17 cellular contexts compared by ENCODE assay signal in the genomic region with DNA sequence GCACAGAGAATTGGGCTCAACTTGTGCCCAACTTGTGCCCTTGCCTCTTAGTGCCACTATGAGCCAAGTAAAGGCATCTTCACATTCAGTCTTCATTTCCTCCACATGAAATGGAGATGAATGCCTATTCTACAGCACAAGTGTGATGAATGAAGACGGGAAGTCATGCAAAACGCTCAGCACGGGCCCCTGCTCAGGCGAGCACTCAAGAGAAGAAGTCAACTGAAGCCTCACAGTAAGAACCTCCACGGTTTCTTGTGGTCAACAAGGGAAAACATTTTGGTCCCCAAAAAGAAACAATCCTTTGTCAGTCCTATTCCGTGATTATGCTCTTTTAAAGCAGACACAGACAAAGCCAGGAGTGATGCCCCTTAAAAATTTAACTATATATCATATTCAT.
DNase-seq lines count a peak whose midpoint lies in the region; ATAC-seq and TF ChIP-seq lines count a peak whose summit lies in the region.
"Had no signal": no experiment of that assay in that cellular context is flagged by ENCODE, and none has a peak within 500 bp of the region (broad histone marks: within the 10 kb centered on the region; RNA-seq: fewer than 3 reads in every experiment).

No MANE protein-coding gene starts in this region.

- H3K4me1 ChIP-seq in iPS-15b (ENCODE audit: control insufficient read depth, insufficient read depth, low read length) (peaks cover 56% of the 10 kb centered on the region), vagina (peaks cover 48% of the 10 kb centered on the region)

- WGBS in lower leg skin, 2 donors, result 81 to 86% methylated on average over 6 of the region's 6 CpGs

- H3K27ac ChIP-seq in vagina, result peak overlapping the region; percentile 81
- H3K27ac ChIP-seq: HL-60 had no signal

- no peak for DNase-seq in stimulated activated naive CD8-positive, alpha-beta T cell treated with anti-CD3 and anti-CD28 coated beads, Interleukin-15, amount 100 ng/mL, for 72 hours
- DNase-seq in vagina (ENCODE audit: extremely low spot score in 2 of 2) (no peak), lower leg skin (ENCODE audit: low spot score in 2 of 2) (no peak), AML-193 (lab: John Stamatoyannopoulos, UW) (no peak)
- DNase-seq in stimulated activated CD4-positive, alpha-beta T cell treated with anti-CD3 and anti-CD28 coated beads, Interleukin-2, amount 100 ng/mL, for 24 hours, result no peak
- DNase-seq: activated CD4-positive, alpha-beta T cell treated with anti-CD3 and anti-CD28 coated beads, Interleukin-2, amount 50 U/mL, for 48 hours; left lung; NK-92 treated with Interleukin-12 subunit alpha and Interleukin-12 subunit beta, amount 100 ng/mL, for 24 hours; SW 1271; upper lobe of right lung had no signal

- peaks cover 48% of the 10 kb centered on the region for H3K36me3 Mint-ChIP-seq in stimulated activated naive CD8-positive, alpha-beta T cell treated with anti-CD3 and anti-CD28 coated beads, Interleukin-15, Interleukin-2, amounts not matched to agents 100 ng/mL and 50 ng/mL, for 24 hours (ENCODE audit: low read depth)

- H3K9me3 Mint-ChIP-seq in stimulated activated naive CD8-positive, alpha-beta T cell treated with anti-CD3 and anti-CD28 coated beads, Interleukin-15, Interleukin-2, amounts not matched to agents 100 ng/mL and 50 ng/mL, for 24 hours, result no peaks in the 10 kb centered on the region
- no peaks in the 10 kb centered on the region for H3K9me3 Mint-ChIP-seq in stimulated activated naive CD8-positive, alpha-beta T cell treated with anti-CD3 and anti-CD28 coated beads, Interleukin-15, amount 100 ng/mL, for 72 hours
- H3K9me3 Mint-ChIP-seq: activated naive CD4-positive, alpha-beta T cell treated with anti-CD3 and anti-CD28 coated beads, Interleukin-2, amount 50 U/mL, for 72 hours; dendritic cell treated with granulocyte-macrophage colony-stimulating factor and Interleukin-4, amounts not matched to agents 40 ng/mL and 50 ng/mL, for 4 days had no signal

- peak overlapping the region; percentile 10 for H3K4me3 ChIP-seq in iPS-15b (ENCODE audit: low read depth, low read length)
- no peak overlapping the region for H3K4me3 ChIP-seq in vagina
- H3K4me3 ChIP-seq in lower leg skin (ENCODE audit: low read depth, poor library complexity, severe bottlenecking), result no peak overlapping the region
- H3K4me3 ChIP-seq: left lung, prostate gland, upper lobe of right lung had no signal

- H3K36me3 ChIP-seq in iPS-15b (ENCODE audit: control insufficient read depth, insufficient read depth, low read length), result peaks cover 10% of the 10 kb centered on the region
- H3K36me3 ChIP-seq in vagina, result peaks cover 0 to 47% of the 10 kb centered on the region in 2 donors
- H3K36me3 ChIP-seq: prostate gland had no signal

- H3K4me1 Mint-ChIP-seq in stimulated activated naive CD8-positive, alpha-beta T cell treated with anti-CD3 and anti-CD28 coated beads, Interleukin-15, Interleukin-2, amounts not matched to agents 100 ng/mL and 50 ng/mL, for 24 hours (ENCODE audit: low read depth), result peaks cover 55% of the 10 kb centered on the region
- peaks cover 50% of the 10 kb centered on the region for H3K4me1 Mint-ChIP-seq in stimulated activated naive CD8-positive, alpha-beta T cell treated with anti-CD3 and anti-CD28 coated beads, Interleukin-15, amount 100 ng/mL, for 72 hours

- peak overlapping the region; percentile 14 for H3K9ac ChIP-seq in iPS-15b (ENCODE audit: low read depth, low read length)

- no peak for ATAC-seq in stimulated activated naive CD8-positive, alpha-beta T cell treated with anti-CD3 and anti-CD28 coated beads, Interleukin-15, amount 100 ng/mL, for 72 hours
- ATAC-seq in HG03469 (IDR thresholded peaks at IDR 0.05; ENCODE audit: unreplicated experiment), result peak; percentile 27
- ATAC-seq: activated naive CD4-positive, alpha-beta T cell treated with anti-CD3 and anti-CD28 coated beads, Interleukin-2, amount 50 U/mL, for 72 hours; left lung; upper lobe of right lung had no signal

- no peak for TF ChIP-seq CTCF in vagina (IDR thresholded peaks at IDR 0.05)
- TF ChIP-seq CTCF in lower leg skin (IDR thresholded peaks at IDR 0.05), result no peak

- H3K27ac Mint-ChIP-seq in stimulated activated naive CD8-positive, alpha-beta T cell treated with anti-CD3 and anti-CD28 coated beads, Interleukin-15, Interleukin-2, amounts not matched to agents 100 ng/mL and 50 ng/mL, for 24 hours, result peak overlapping the region; percentile 38
- no peak overlapping the region for H3K27ac Mint-ChIP-seq in stimulated activated naive CD8-positive, alpha-beta T cell treated with anti-CD3 and anti-CD28 coated beads, Interleukin-15, amount 100 ng/mL, for 72 hours
- H3K27ac Mint-ChIP-seq: dendritic cell treated with granulocyte-macrophage colony-stimulating factor and Interleukin-4, amounts not matched to agents 40 ng/mL and 50 ng/mL, for 4 days had no signal

- no peaks in the 10 kb centered on the region for H3K27me3 Mint-ChIP-seq in stimulated activated naive CD8-positive, alpha-beta T cell treated with anti-CD3 and anti-CD28 coated beads, Interleukin-15, Interleukin-2, amounts not matched to agents 100 ng/mL and 50 ng/mL, for 24 hours
- H3K27me3 Mint-ChIP-seq in stimulated activated naive CD8-positive, alpha-beta T cell treated with anti-CD3 and anti-CD28 coated beads, Interleukin-15, amount 100 ng/mL, for 72 hours, result no peaks in the 10 kb centered on the region
- H3K27me3 Mint-ChIP-seq: dendritic cell treated with granulocyte-macrophage colony-stimulating factor and Interleukin-4, amounts not matched to agents 40 ng/mL and 50 ng/mL, for 4 days had no signal

- intact Hi-C loops in vagina (cut with DNase I), result loop anchor here (10.0 kb wide), 1 partner anchor 87 kb away; a partner anchor contains a TSS
- intact Hi-C loops in lower leg skin (cut with DNase I; ENCODE audit: low total_unique reads), result no loop called here

- H3K4me3 Mint-ChIP-seq in stimulated activated naive CD8-positive, alpha-beta T cell treated with anti-CD3 and anti-CD28 coated beads, Interleukin-15, Interleukin-2, amounts not matched to agents 100 ng/mL and 50 ng/mL, for 24 hours, result no peak overlapping the region
- no peak overlapping the region for H3K4me3 Mint-ChIP-seq in stimulated activated naive CD8-positive, alpha-beta T cell treated with anti-CD3 and anti-CD28 coated beads, Interleukin-15, amount 100 ng/mL, for 72 hours
- H3K4me3 Mint-ChIP-seq: dendritic cell treated with granulocyte-macrophage colony-stimulating factor and Interleukin-4, amounts not matched to agents 40 ng/mL and 50 ng/mL, for 4 days had no signal

- TF ChIP-seq POLR2A in vagina (IDR thresholded peaks at IDR 0.05) (no peak), lower leg skin (IDR thresholded peaks at IDR 0.05) (no peak)

- H3K27me3 ChIP-seq in iPS-15b (ENCODE audit: control insufficient read depth, insufficient read depth, low read length) (no peaks in the 10 kb centered on the region), vagina (no peaks in the 10 kb centered on the region)
- H3K27me3 ChIP-seq: left lung, upper lobe of right lung had no signal

- H3K9me3 ChIP-seq in iPS-15b (ENCODE audit: control insufficient read depth, insufficient read depth, low read length) (no peaks in the 10 kb centered on the region), vagina (no peaks in the 10 kb centered on the region)
- H3K9me3 ChIP-seq: left lung, prostate gland, upper lobe of right lung had no signal
